27 cellular contexts compared by ENCODE assay signal in the genomic region with DNA sequence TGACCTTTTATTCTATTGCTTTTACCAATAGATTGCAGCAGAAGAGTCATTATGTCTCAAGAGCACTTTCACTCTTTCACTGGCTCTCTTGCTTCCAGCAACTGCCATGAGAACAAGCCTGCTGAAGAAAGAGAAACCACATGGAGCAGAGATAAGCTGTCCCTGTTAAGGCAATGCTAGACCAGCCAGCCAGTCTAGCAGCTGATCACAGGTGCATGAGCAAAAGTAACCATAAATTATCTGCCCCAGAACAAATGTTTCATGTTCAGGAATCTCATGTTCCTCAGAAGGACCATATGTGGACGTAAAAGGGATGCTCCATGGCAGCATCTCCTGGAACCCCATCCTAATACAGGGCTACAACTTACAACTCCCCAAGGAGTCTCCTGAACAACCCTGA. TPM values are rescaled to one million over a fixed set of nuclear protein-coding genes. Genes with fewer than 3 reads are reported as not detected.
"Had no signal": no experiment of that assay in that cellular context is flagged by ENCODE, and none has a peak within 500 bp of the region (broad histone marks: within the 10 kb centered on the region; RNA-seq: fewer than 3 reads in every experiment).

No MANE protein-coding gene starts in this region.

- H3K4me3 ChIP-seq: body of pancreas, breast epithelium, PC-9 had no signal

- ATAC-seq: activated CD8-positive, alpha-beta T cell treated with anti-CD3 and anti-CD28 coated beads, Interleukin-2, amount 10 ng/mL, durations not matched to agents 7 days and 5 days; body of pancreas; Right ventricle myocardium inferior had no signal

- DNase-seq: activated CD4-positive, alpha-beta T cell treated with anti-CD3 and anti-CD28 coated beads for 1 hour; activated CD4-positive, alpha-beta T cell treated with anti-CD3 and anti-CD28 coated beads, Interleukin-2, amount 10 ng/mL, durations not matched to agents 7 days and 5 days; activated CD4-positive, alpha-beta T cell treated with anti-CD3 and anti-CD28 coated beads, Interleukin-2, amount 50 U/mL, for 48 hours; activated CD4-positive, CD25-positive, alpha-beta regulatory T cell; activated CD8-positive, alpha-beta T cell treated with anti-CD3 and anti-CD28 coated beads, Interleukin-2, amount 10 ng/mL, durations not matched to agents 7 days and 5 days; activated gamma-delta T cell; activated naive CD4-positive, alpha-beta T cell treated with Interleukin-2 at 50 U/mL for 16 hours; activated naive CD8-positive, alpha-beta T cell treated with anti-CD3 and anti-CD28 coated beads, Interleukin-2, amount 10 ng/mL, durations not matched to agents 7 days and 5 days; activated T-cell treated with anti-CD3 and anti-CD28 coated beads, Interleukin-2, amount 50 U/mL, for 24 hours; body of pancreas; NCI-H1105; NCI-H1417 treated with DMSO at 0.1 percent for 48 hours; NCI-H187 treated with DMSO at 0.1 percent for 48 hours; NCI-H2081; NCI-H345; NCI-H524 treated with DMSO at 0.1 percent for 48 hours; NCI-H748 treated with DMSO at 0.1 percent for 48 hours; NK-92 treated with Interleukin-12 subunit alpha and Interleukin-12 subunit beta, amount 100 ng/mL, for 24 hours; PC-9; SIG-M5; T1000; WERI-Rb-1 had no signal

RNA-seq across cellular contexts. Expression of a gene that starts 20.4 kb away (rescaled TPM):
- total RNA-seq: activated CD4-positive, alpha-beta T cell treated with anti-CD3 and anti-CD28 coated beads, Interleukin-2, amount 10 ng/mL, durations not matched to agents 7 days and 5 days; activated CD8-positive, alpha-beta T cell treated with anti-CD3 and anti-CD28 coated beads, Interleukin-2, amount 10 ng/mL, durations not matched to agents 7 days and 5 days; activated naive CD8-positive, alpha-beta T cell treated with anti-CD3 and anti-CD28 coated beads, Interleukin-2, amount 10 ng/mL, durations not matched to agents 7 days and 5 days; activated T-helper 2 cell treated with anti-CD3 and anti-CD28 coated beads, Interferon-gamma antibody, Interleukin-2, Interleukin-4, amounts not matched to agents 10 μg/mL and 5 μg/mL and 100 μg/mL, durations not matched to agents 14 hours and 24 hours and 36 hours; T-helper 1 cell treated with Interleukin-12 subunit alpha and Interleukin-12 subunit beta and Interleukin-4 antibody, amounts not matched to agents 30 ng/mL and 1 ng/mL, for 36 hours; T-helper 2 cell treated with Interferon-gamma antibody and Interleukin-4, amounts not matched to agents 100 ng/mL and 5 ng/mL, for 36 hours had no signal
